Comparison of ENCODE assay signal across 9 cellular contexts in the genomic region with DNA sequence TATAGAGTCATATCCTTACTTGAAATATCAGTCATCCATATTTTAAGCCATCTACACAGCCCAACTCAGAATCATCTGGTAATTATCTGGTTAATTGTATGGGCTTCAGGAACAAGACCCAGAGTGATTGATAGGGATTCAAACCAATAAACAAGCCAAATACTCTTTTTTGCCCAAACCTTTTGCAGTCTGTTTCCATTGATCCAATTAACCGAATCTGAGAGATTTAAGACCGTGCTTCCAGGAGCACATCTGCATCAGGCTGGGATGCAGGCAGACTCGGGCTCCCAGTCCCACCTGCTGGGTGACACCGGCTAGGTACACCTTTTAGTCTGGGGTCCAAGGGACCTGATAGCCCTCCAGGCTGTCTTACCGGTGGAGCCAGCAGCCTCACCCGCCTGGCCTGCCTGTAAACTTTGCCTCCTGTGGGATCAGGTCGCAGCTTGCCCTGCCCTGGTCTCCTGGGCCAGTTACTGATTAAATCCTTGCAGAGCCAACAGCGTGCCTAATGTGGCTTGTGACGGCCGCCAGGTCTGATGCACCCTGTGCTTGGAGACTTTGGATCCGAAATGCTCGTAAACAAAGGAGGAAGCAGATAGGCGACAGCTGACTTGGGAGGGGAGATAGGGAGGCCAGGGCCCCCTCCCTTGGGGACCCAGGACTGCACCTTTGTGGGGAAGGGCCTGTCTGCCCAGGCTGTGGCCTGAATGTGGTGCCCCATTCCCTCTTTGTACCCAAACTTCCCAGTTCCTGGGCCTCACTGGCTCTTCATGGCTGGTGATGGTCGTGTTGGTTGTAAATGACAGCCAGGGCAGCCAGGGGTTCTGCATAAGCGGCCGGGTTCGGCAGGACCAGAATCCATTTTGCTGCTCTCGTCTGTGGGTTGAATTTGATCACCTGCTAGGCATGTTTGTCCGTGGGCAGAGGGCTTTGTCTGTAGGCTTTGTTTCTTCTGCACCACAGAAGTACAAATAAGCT. TPM values are rescaled to one million over a fixed set of nuclear protein-coding genes. Genes with fewer than 3 reads are reported as not detected.
A peak's percentile ranks its signal among the peaks of the same experiment; 100 is the strongest.
DNase-seq lines count a peak whose midpoint lies in the region; ATAC-seq and TF ChIP-seq lines count a peak whose summit lies in the region.
"Had no signal": no experiment of that assay in that cellular context is flagged by ENCODE, and none has a peak within 500 bp of the region (broad histone marks: within the 10 kb centered on the region; RNA-seq: fewer than 3 reads in every experiment).

No MANE protein-coding gene starts in this region.

- peak overlapping the region; percentile 3 for H3K4me3 Mint-ChIP-seq in activated CD8-positive, alpha-beta memory T cell treated with anti-CD3 and anti-CD28 coated beads, Interleukin-2, amount 10 ng/mL, durations not matched to agents 7 days and 5 days
- peak overlapping the region; percentile 37 for H3K4me3 Mint-ChIP-seq in activated T-helper 1 cell treated with anti-CD3 and anti-CD28 coated beads, Interleukin-12 subunit alpha, Interleukin-12 subunit beta, Interleukin-2, Interleukin-4 antibody, amounts not matched to agents 30 ng/mL and 10 ng/mL and 1 ng/mL, durations not matched to agents 14 hours and 24 hours and 36 hours

- no peak for DNase-seq in activated CD8-positive, alpha-beta memory T cell treated with anti-CD3 and anti-CD28 coated beads, Interleukin-2, amount 10 ng/mL, durations not matched to agents 7 days and 5 days
- no peak for DNase-seq in activated CD8-positive, alpha-beta memory T cell treated with anti-CD3 and anti-CD28 coated beads, Interleukin-2, amount 50 U/mL, for 4 hours
- DNase-seq in activated T-helper 1 cell treated with anti-CD3 and anti-CD28 coated beads, Interleukin-12 subunit alpha, Interleukin-12 subunit beta, Interleukin-2, Interleukin-4 antibody, amounts not matched to agents 30 ng/mL and 10 ng/mL and 1 ng/mL, durations not matched to agents 14 hours and 24 hours and 36 hours (ENCODE audit: low spot score), result no peak
- DNase-seq in left colon (peak; percentile 88 to 93), thyroid gland (no peak), GF-D8 (lab: John Stamatoyannopoulos, UW) (no peak)
- no peak for DNase-seq in central memory CD4-positive, alpha-beta T cell

- no peaks in the 10 kb centered on the region for H3K27me3 ChIP-seq in thyroid gland

- peaks cover 34 to 50% of the 10 kb centered on the region in 2 donors for H3K4me1 ChIP-seq in thyroid gland
- H3K4me1 ChIP-seq: parathyroid adenoma had no signal

- peaks cover 68% of the 10 kb centered on the region for H3K4me1 Mint-ChIP-seq in activated CD8-positive, alpha-beta memory T cell treated with anti-CD3 and anti-CD28 coated beads, Interleukin-2, amount 10 ng/mL, durations not matched to agents 7 days and 5 days
- peaks cover 67% of the 10 kb centered on the region for H3K4me1 Mint-ChIP-seq in activated T-helper 1 cell treated with anti-CD3 and anti-CD28 coated beads, Interleukin-12 subunit alpha, Interleukin-12 subunit beta, Interleukin-2, Interleukin-4 antibody, amounts not matched to agents 30 ng/mL and 10 ng/mL and 1 ng/mL, durations not matched to agents 14 hours and 24 hours and 36 hours (ENCODE audit: low read depth)

- no peak overlapping the region for H3K4me3 ChIP-seq in thyroid gland (replicated peaks in 1 of 3)

- no peak overlapping the region for H3K27ac Mint-ChIP-seq in activated CD8-positive, alpha-beta memory T cell treated with anti-CD3 and anti-CD28 coated beads, Interleukin-2, amount 10 ng/mL, durations not matched to agents 7 days and 5 days
- no peak overlapping the region for H3K27ac Mint-ChIP-seq in activated T-helper 1 cell treated with anti-CD3 and anti-CD28 coated beads, Interleukin-12 subunit alpha, Interleukin-12 subunit beta, Interleukin-2, Interleukin-4 antibody, amounts not matched to agents 30 ng/mL and 10 ng/mL and 1 ng/mL, durations not matched to agents 14 hours and 24 hours and 36 hours

- H3K36me3 Mint-ChIP-seq in activated CD8-positive, alpha-beta memory T cell treated with anti-CD3 and anti-CD28 coated beads, Interleukin-2, amount 10 ng/mL, durations not matched to agents 7 days and 5 days, result peaks cover 36% of the 10 kb centered on the region
- peaks cover 20% of the 10 kb centered on the region for H3K36me3 Mint-ChIP-seq in activated T-helper 1 cell treated with anti-CD3 and anti-CD28 coated beads, Interleukin-12 subunit alpha, Interleukin-12 subunit beta, Interleukin-2, Interleukin-4 antibody, amounts not matched to agents 30 ng/mL and 10 ng/mL and 1 ng/mL, durations not matched to agents 14 hours and 24 hours and 36 hours (ENCODE audit: low read depth)

- TF ChIP-seq CTCF in thyroid gland (IDR thresholded peaks at IDR 0.05), result no peak

- no peak for TF ChIP-seq POLR2A in thyroid gland (IDR thresholded peaks at IDR 0.05)

- ATAC-seq in activated CD8-positive, alpha-beta memory T cell treated with anti-CD3 and anti-CD28 coated beads, Interleukin-2, amount 10 ng/mL, durations not matched to agents 7 days and 5 days, result no peak
- ATAC-seq in left colon (peak; percentile 64), GM18511 (IDR thresholded peaks at IDR 0.05; ENCODE audit: unreplicated experiment) (no peak)

- no peaks in the 10 kb centered on the region for H3K9me3 Mint-ChIP-seq in activated CD8-positive, alpha-beta memory T cell treated with anti-CD3 and anti-CD28 coated beads, Interleukin-2, amount 10 ng/mL, durations not matched to agents 7 days and 5 days (ENCODE audit: low read depth)
- H3K9me3 Mint-ChIP-seq in activated T-helper 1 cell treated with anti-CD3 and anti-CD28 coated beads, Interleukin-12 subunit alpha, Interleukin-12 subunit beta, Interleukin-2, Interleukin-4 antibody, amounts not matched to agents 30 ng/mL and 10 ng/mL and 1 ng/mL, durations not matched to agents 14 hours and 24 hours and 36 hours, result peaks cover 9% of the 10 kb centered on the region

- CTCF ChIA-PET in activated CD8-positive, alpha-beta memory T cell treated with anti-CD3 and anti-CD28 coated beads, Interleukin-2, amount 10 ng/mL, durations not matched to agents 7 days and 5 days (lab: Charles Lee), result interaction anchor here (1.5 kb wide), 1 partner anchor 22 kb away, joined by 4 read pairs; no protein-coding TSS in a partner anchor

- peak overlapping the region in 2 of 3 donors; percentile 77 to 81 for H3K27ac ChIP-seq in thyroid gland

- H3K36me3 ChIP-seq in thyroid gland, result no peaks in the 10 kb centered on the region

- H3K9me3 ChIP-seq in thyroid gland, result no peaks in the 10 kb centered on the region

- intact Hi-C loops in activated T-helper 1 cell treated with anti-CD3 and anti-CD28 coated beads, Interleukin-12 subunit alpha, Interleukin-12 subunit beta, Interleukin-2, Interleukin-4 antibody, amounts not matched to agents 30 ng/mL and 10 ng/mL and 1 ng/mL, durations not matched to agents 14 hours and 24 hours and 36 hours (cut with micrococcal nuclease), result loop anchor here (5.0 kb wide), 1 partner anchor 74 kb away; no protein-coding TSS in a partner anchor
- intact Hi-C loops in left colon (cut with DNase I, micrococcal nuclease) (no loop called here), thyroid gland (cut with DNase I) (loop anchor here (5.0 kb wide), 1 partner anchor 94 kb away; no protein-coding TSS in a partner anchor)

- peaks cover 3% of the 10 kb centered on the region for H3K27me3 Mint-ChIP-seq in activated CD8-positive, alpha-beta memory T cell treated with anti-CD3 and anti-CD28 coated beads, Interleukin-2, amount 10 ng/mL, durations not matched to agents 7 days and 5 days
- H3K27me3 Mint-ChIP-seq in activated T-helper 1 cell treated with anti-CD3 and anti-CD28 coated beads, Interleukin-12 subunit alpha, Interleukin-12 subunit beta, Interleukin-2, Interleukin-4 antibody, amounts not matched to agents 30 ng/mL and 10 ng/mL and 1 ng/mL, durations not matched to agents 14 hours and 24 hours and 36 hours (ENCODE audit: insufficient read depth), result peaks cover 5% of the 10 kb centered on the region

- 88% methylated on average over 16 to 17 of the region's 19 CpGs for WGBS in thyroid gland, 2 donors

RNA-seq across cellular contexts. Expression of a gene that starts 3.8 kb away (rescaled TPM):
- total RNA-seq in activated CD8-positive, alpha-beta memory T cell treated with anti-CD3 and anti-CD28 coated beads, Interleukin-2, amount 10 ng/mL, durations not matched to agents 7 days and 5 days, result 10 to 100 TPM; 77.4 to 98.8 TPM
- total RNA-seq in activated T-helper 1 cell treated with anti-CD3 and anti-CD28 coated beads, Interleukin-12 subunit alpha, Interleukin-12 subunit beta, Interleukin-2, Interleukin-4 antibody, amounts not matched to agents 30 ng/mL and 10 ng/mL and 1 ng/mL, durations not matched to agents 14 hours and 24 hours and 36 hours, result 45.4 and 45.8 TPM in 2 replicates
- total RNA-seq in left colon (10 to 100 TPM; 81.8 to 84.5 TPM), thyroid gland (10 to 100 TPM; 15.5 to 65.9 (median 20.2) TPM)

Comparison
In these comparisons a context has a peak if more than half of its experiments do, and no peak if none do; other contexts are left out.
1. DNase-seq: peak in left colon (2 of 2); none in activated CD8-positive, alpha-beta memory T cell treated with anti-CD3 and anti-CD28 coated beads, Interleukin-2, amount 10 ng/mL, durations not matched to agents 7 days and 5 days (single experiment), activated CD8-positive, alpha-beta memory T cell treated with anti-CD3 and anti-CD28 coated beads, Interleukin-2, amount 50 U/mL, for 4 hours (single experiment), activated T-helper 1 cell treated with anti-CD3 and anti-CD28 coated beads, Interleukin-12 subunit alpha, Interleukin-12 subunit beta, Interleukin-2, Interleukin-4 antibody, amounts not matched to agents 30 ng/mL and 10 ng/mL and 1 ng/mL, durations not matched to agents 14 hours and 24 hours and 36 hours (single experiment), thyroid gland (0 of 2), GF-D8 (single experiment) and central memory CD4-positive, alpha-beta T cell (single experiment).
2. intact Hi-C loops: an anchor here in activated T-helper 1 cell treated with anti-CD3 and anti-CD28 coated beads, Interleukin-12 subunit alpha, Interleukin-12 subunit beta, Interleukin-2, Interleukin-4 antibody, amounts not matched to agents 30 ng/mL and 10 ng/mL and 1 ng/mL, durations not matched to agents 14 hours and 24 hours and 36 hours (5.0 kb wide) and thyroid gland (5.0 kb wide); none called in left colon.